19 cellular contexts compared by ENCODE assay signal in genomic region chr18:59593291-59593717, GRCh38.
A peak's percentile ranks its signal among the peaks of the same experiment; 100 is the strongest.
DNase-seq lines count a peak whose midpoint lies in the region; ATAC-seq and TF ChIP-seq lines count a peak whose summit lies in the region.
"Had no signal": no experiment of that assay in that cellular context is flagged by ENCODE, and none has a peak within 500 bp of the region (broad histone marks: within the 10 kb centered on the region; RNA-seq: fewer than 3 reads in every experiment).

No MANE protein-coding gene starts in this region.

- TF ChIP-seq POLR2A in ovary (IDR thresholded peaks at IDR 0.05), result no peak

- H3K27me3 Mint-ChIP-seq in natural killer cell (ENCODE audit: low read depth in 2 of 2), result no peaks in the 10 kb centered on the region
- no peaks in the 10 kb centered on the region for H3K27me3 Mint-ChIP-seq in activated CD8-positive, alpha-beta memory T cell treated with anti-CD3 and anti-CD28 coated beads, Interleukin-2, amount 10 ng/mL, durations not matched to agents 7 days and 5 days
- H3K27me3 Mint-ChIP-seq: natural killer cell treated with Interleukin-12 subunit alpha and Interleukin-12 subunit beta and Interleukin-15 and Interleukin-18, amount 100 ng/mL, for 72 hours had no signal

- intact Hi-C loops in left ventricle myocardium superior (cut with micrococcal nuclease), result no loop called here
- intact Hi-C loops in natural killer cell (cut with micrococcal nuclease), result no loop called here
- intact Hi-C loops in dorsolateral prefrontal cortex (cut with DNase I), result no loop called here
- intact Hi-C loops in ovary (cut with DNase I), result no loop called here

- DNase-seq in left ventricle myocardium superior, result no peak
- no peak for DNase-seq in right atrium auricular region (ENCODE audit: low spot score)
- peak; percentile 7 for DNase-seq in astrocyte of the hippocampus (ENCODE audit: low read depth, low spot score)
- peak; percentile 48 for DNase-seq in hepatic stellate cell (ENCODE audit: low spot score)
- DNase-seq in natural killer cell, result no peak
- no peak for DNase-seq in dorsolateral prefrontal cortex
- no peak for DNase-seq in activated CD8-positive, alpha-beta memory T cell treated with anti-CD3 and anti-CD28 coated beads, Interleukin-2, amount 10 ng/mL, durations not matched to agents 7 days and 5 days
- no peak for DNase-seq in ovary
- DNase-seq: activated CD4-positive, alpha-beta T cell treated with anti-CD3 and anti-CD28 coated beads for 4 hours; activated gamma-delta T cell treated with Interleukin-2 at 50 U/mL for 16 hours; DND-41; glutamatergic neuron; NCI-H1694 treated with DMSO at 0.1 percent for 48 hours; NCI-H345; NK-92 treated with Interleukin-12 subunit alpha and Interleukin-12 subunit beta, amount 100 ng/mL, for 24 hours; stimulated activated naive B cell treated with anti-CD40 and anti-IgM and Interleukin-4, amounts not matched to agents 10 μg/mL and 1 μg/mL and 100 μg/mL, for 72 hours; SW 1271 had no signal

- H3K4me3 Mint-ChIP-seq in natural killer cell, result no peak overlapping the region
- no peak overlapping the region for H3K4me3 Mint-ChIP-seq in activated CD8-positive, alpha-beta memory T cell treated with anti-CD3 and anti-CD28 coated beads, Interleukin-2, amount 10 ng/mL, durations not matched to agents 7 days and 5 days
- H3K4me3 Mint-ChIP-seq: natural killer cell treated with Interleukin-12 subunit alpha and Interleukin-12 subunit beta and Interleukin-15 and Interleukin-18, amount 100 ng/mL, for 72 hours; stimulated activated naive B cell treated with anti-CD40 and anti-IgM and Interleukin-4, amounts not matched to agents 10 μg/mL and 1 μg/mL and 100 μg/mL, for 72 hours had no signal

- H3K4me3 ChIP-seq in right atrium auricular region, result no peak overlapping the region
- H3K4me3 ChIP-seq in dorsolateral prefrontal cortex, result no peak overlapping the region
- no peak overlapping the region for H3K4me3 ChIP-seq in ovary
- H3K4me3 ChIP-seq: tibial nerve had no signal

- ATAC-seq in left ventricle myocardium superior (peak; percentile 65), natural killer cell (no peak)
- ATAC-seq in activated CD8-positive, alpha-beta memory T cell treated with anti-CD3 and anti-CD28 coated beads, Interleukin-2, amount 10 ng/mL, durations not matched to agents 7 days and 5 days, result no peak
- ATAC-seq: natural killer cell treated with Interleukin-12 subunit alpha and Interleukin-12 subunit beta and Interleukin-15 and Interleukin-18, amount 100 ng/mL, for 72 hours; stimulated activated naive B cell treated with anti-CD40 and anti-IgM and Interleukin-4, amounts not matched to agents 10 μg/mL and 1 μg/mL and 100 μg/mL, for 72 hours had no signal

- no peaks in the 10 kb centered on the region for H3K36me3 Mint-ChIP-seq in natural killer cell
- H3K36me3 Mint-ChIP-seq in activated CD8-positive, alpha-beta memory T cell treated with anti-CD3 and anti-CD28 coated beads, Interleukin-2, amount 10 ng/mL, durations not matched to agents 7 days and 5 days, result no peaks in the 10 kb centered on the region
- H3K36me3 Mint-ChIP-seq: natural killer cell treated with Interleukin-12 subunit alpha and Interleukin-12 subunit beta and Interleukin-15 and Interleukin-18, amount 100 ng/mL, for 72 hours; stimulated activated naive B cell treated with anti-CD40 and anti-IgM and Interleukin-4, amounts not matched to agents 10 μg/mL and 1 μg/mL and 100 μg/mL, for 72 hours had no signal

- TF ChIP-seq CTCF in right atrium auricular region (IDR thresholded peaks at IDR 0.05), result no peak
- no peak for TF ChIP-seq CTCF in natural killer cell (IDR thresholded peaks at IDR 0.05)
- no peak for TF ChIP-seq CTCF in dorsolateral prefrontal cortex (IDR thresholded peaks at IDR 0.05 in 54 of 56, conservative IDR thresholded peaks at IDR 0.05 in 2 of 56; ENCODE audit: low read depth in 1 of 56, partially characterized antibody in 56 of 56)
- no peak for TF ChIP-seq CTCF in ovary (IDR thresholded peaks at IDR 0.05)

- H3K4me1 ChIP-seq in right atrium auricular region (peaks cover 0 to 11% of the 10 kb centered on the region in 2 donors), ovary (ENCODE audit: insufficient read depth) (peaks cover 13% of the 10 kb centered on the region)

- no peaks in the 10 kb centered on the region for H3K4me1 Mint-ChIP-seq in natural killer cell
- H3K4me1 Mint-ChIP-seq in activated CD8-positive, alpha-beta memory T cell treated with anti-CD3 and anti-CD28 coated beads, Interleukin-2, amount 10 ng/mL, durations not matched to agents 7 days and 5 days, result no peaks in the 10 kb centered on the region
- H3K4me1 Mint-ChIP-seq: stimulated activated naive B cell treated with anti-CD40 and anti-IgM and Interleukin-4, amounts not matched to agents 10 μg/mL and 1 μg/mL and 100 μg/mL, for 72 hours had no signal

- H3K27me3 ChIP-seq in right atrium auricular region (no peaks in the 10 kb centered on the region), dorsolateral prefrontal cortex (peaks cover 0 to 5% (median 0%) of the 10 kb centered on the region in 45 donors), ovary (no peaks in the 10 kb centered on the region)
- H3K27me3 ChIP-seq: tibial nerve had no signal

- H3K27ac Mint-ChIP-seq in natural killer cell, result no peak overlapping the region
- H3K27ac Mint-ChIP-seq in activated CD8-positive, alpha-beta memory T cell treated with anti-CD3 and anti-CD28 coated beads, Interleukin-2, amount 10 ng/mL, durations not matched to agents 7 days and 5 days, result no peak overlapping the region
- H3K27ac Mint-ChIP-seq: natural killer cell treated with Interleukin-12 subunit alpha and Interleukin-12 subunit beta and Interleukin-15 and Interleukin-18, amount 100 ng/mL, for 72 hours; stimulated activated naive B cell treated with anti-CD40 and anti-IgM and Interleukin-4, amounts not matched to agents 10 μg/mL and 1 μg/mL and 100 μg/mL, for 72 hours had no signal

- no peaks in the 10 kb centered on the region for H3K9me3 Mint-ChIP-seq in natural killer cell
- no peaks in the 10 kb centered on the region for H3K9me3 Mint-ChIP-seq in activated CD8-positive, alpha-beta memory T cell treated with anti-CD3 and anti-CD28 coated beads, Interleukin-2, amount 10 ng/mL, durations not matched to agents 7 days and 5 days (ENCODE audit: low read depth)

- H3K36me3 ChIP-seq in right atrium auricular region, result no peaks in the 10 kb centered on the region
- no peaks in the 10 kb centered on the region for H3K36me3 ChIP-seq in ovary
- H3K36me3 ChIP-seq: tibial nerve had no signal

- CTCF ChIA-PET in activated CD8-positive, alpha-beta memory T cell treated with anti-CD3 and anti-CD28 coated beads, Interleukin-2, amount 10 ng/mL, durations not matched to agents 7 days and 5 days (lab: Charles Lee), result no interaction called here

- H3K9me3 ChIP-seq in right atrium auricular region (no peaks in the 10 kb centered on the region), ovary (no peaks in the 10 kb centered on the region)
- H3K9me3 ChIP-seq: tibial nerve had no signal

- no peak for TF ChIP-seq EP300 in ovary (IDR thresholded peaks at IDR 0.05)

- no peak overlapping the region for H3K27ac ChIP-seq in right atrium auricular region
- no peak overlapping the region for H3K27ac ChIP-seq in dorsolateral prefrontal cortex
- no peak overlapping the region for H3K27ac ChIP-seq in ovary
- H3K27ac ChIP-seq: tibial nerve had no signal

Comparison
In these comparisons a context has a peak if more than half of its experiments do, and no peak if none do; other contexts are left out.
1. DNase-seq: peak in astrocyte of the hippocampus (single experiment) and hepatic stellate cell (single experiment); none in left ventricle myocardium superior (single experiment), right atrium auricular region (single experiment), natural killer cell (single experiment), dorsolateral prefrontal cortex (0 of 10), activated CD8-positive, alpha-beta memory T cell treated with anti-CD3 and anti-CD28 coated beads, Interleukin-2, amount 10 ng/mL, durations not matched to agents 7 days and 5 days (single experiment) and ovary (0 of 5).